2 cellular contexts compared by ENCODE assay signal in the genomic region with DNA sequence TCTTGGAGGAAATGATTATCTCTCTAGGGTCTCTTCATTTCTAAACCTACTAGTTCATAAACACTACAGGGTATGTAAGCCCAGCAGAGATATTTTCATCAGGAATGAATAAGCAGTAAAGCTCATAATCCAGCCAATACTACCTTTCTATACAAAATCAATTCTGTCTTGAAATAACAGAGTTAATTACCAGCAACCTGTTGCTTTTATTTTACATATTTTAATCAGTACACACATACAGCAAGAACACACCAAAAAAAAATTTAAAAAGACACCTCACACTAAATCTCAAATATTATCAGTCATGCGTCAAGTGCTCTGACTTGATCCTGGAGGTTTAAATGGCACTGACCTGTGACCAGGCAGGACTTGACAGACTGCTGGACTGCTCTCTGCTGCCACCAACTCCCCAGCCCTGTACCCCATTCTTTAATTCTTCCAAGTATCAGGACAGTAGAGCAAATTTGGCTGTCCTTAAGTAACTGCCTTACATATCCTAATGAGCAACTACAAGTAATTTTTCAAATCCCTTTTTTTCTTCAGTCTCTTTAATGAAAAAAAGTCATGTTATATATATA.
TF ChIP-seq lines count a peak whose summit lies in the region.

No MANE protein-coding gene starts in this region.

TF ChIP-seq in endothelial cell of umbilical vein, 7 proteins besides CTCF, POLR2A, EP300 and RAD21 (continued from another document):
- no peak for TF ChIP-seq GATA2 (IDR thresholded peaks at IDR 0.05; ENCODE audit: insufficient read depth, insufficient read length, low read depth, low read length)

TF ChIP-seq in HepG2, 621 proteins besides CTCF, POLR2A, EP300 and RAD21 (continued from another document):
- no peak for TF ChIP-seq PBX3 (CRISPR knock-in tag; IDR thresholded peaks at IDR 0.05; ENCODE audit: borderline replicate concordance)
- TF ChIP-seq, protein P1, sequence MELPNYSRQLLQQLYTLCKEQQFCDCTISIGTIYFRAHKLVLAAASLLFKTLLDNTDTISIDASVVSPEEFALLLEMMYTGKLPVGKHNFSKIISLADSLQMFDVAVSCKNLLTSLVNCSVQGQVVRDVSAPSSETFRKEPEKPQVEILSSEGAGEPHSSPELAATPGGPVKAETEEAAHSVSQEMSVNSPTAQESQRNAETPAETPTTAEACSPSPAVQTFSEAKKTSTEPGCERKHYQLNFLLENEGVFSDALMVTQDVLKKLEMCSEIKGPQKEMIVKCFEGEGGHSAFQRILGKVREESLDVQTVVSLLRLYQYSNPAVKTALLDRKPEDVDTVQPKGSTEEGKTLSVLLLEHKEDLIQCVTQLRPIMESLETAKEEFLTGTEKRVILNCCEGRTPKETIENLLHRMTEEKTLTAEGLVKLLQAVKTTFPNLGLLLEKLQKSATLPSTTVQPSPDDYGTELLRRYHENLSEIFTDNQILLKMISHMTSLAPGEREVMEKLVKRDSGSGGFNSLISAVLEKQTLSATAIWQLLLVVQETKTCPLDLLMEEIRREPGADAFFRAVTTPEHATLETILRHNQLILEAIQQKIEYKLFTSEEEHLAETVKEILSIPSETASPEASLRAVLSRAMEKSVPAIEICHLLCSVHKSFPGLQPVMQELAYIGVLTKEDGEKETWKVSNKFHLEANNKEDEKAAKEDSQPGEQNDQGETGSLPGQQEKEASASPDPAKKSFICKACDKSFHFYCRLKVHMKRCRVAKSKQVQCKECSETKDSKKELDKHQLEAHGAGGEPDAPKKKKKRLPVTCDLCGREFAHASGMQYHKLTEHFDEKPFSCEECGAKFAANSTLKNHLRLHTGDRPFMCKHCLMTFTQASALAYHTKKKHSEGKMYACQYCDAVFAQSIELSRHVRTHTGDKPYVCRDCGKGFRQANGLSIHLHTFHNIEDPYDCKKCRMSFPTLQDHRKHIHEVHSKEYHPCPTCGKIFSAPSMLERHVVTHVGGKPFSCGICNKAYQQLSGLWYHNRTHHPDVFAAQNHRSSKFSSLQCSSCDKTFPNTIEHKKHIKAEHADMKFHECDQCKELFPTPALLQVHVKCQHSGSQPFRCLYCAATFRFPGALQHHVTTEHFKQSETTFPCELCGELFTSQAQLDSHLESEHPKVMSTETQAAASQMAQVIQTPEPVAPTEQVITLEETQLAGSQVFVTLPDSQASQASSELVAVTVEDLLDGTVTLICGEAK (IDR thresholded peaks at IDR 0.05): no peak
- TF ChIP-seq, protein P1 (CRISPR knock-in tag; IDR thresholded peaks at IDR 0.05): no peak
- TF ChIP-seq SIX1 (CRISPR knock-in tag; IDR thresholded peaks at IDR 0.05; ENCODE audit: borderline replicate concordance): no peak
- TF ChIP-seq ZFP91 (CRISPR knock-in tag; IDR thresholded peaks at IDR 0.05; ENCODE audit: borderline replicate concordance): no peak
- TF ChIP-seq, protein P2, sequence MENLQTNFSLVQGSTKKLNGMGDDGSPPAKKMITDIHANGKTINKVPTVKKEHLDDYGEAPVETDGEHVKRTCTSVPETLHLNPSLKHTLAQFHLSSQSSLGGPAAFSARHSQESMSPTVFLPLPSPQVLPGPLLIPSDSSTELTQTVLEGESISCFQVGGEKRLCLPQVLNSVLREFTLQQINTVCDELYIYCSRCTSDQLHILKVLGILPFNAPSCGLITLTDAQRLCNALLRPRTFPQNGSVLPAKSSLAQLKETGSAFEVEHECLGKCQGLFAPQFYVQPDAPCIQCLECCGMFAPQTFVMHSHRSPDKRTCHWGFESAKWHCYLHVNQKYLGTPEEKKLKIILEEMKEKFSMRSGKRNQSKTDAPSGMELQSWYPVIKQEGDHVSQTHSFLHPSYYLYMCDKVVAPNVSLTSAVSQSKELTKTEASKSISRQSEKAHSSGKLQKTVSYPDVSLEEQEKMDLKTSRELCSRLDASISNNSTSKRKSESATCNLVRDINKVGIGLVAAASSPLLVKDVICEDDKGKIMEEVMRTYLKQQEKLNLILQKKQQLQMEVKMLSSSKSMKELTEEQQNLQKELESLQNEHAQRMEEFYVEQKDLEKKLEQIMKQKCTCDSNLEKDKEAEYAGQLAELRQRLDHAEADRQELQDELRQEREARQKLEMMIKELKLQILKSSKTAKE (CRISPR knock-in tag; IDR thresholded peaks at IDR 0.05; ENCODE audit: borderline replicate concordance): no peak
- no peak for TF ChIP-seq RORA (CRISPR knock-in tag; IDR thresholded peaks at IDR 0.05)
- TF ChIP-seq DNMT1 (CRISPR knock-in tag; IDR thresholded peaks at IDR 0.05): no peak
- no peak for TF ChIP-seq ZNF644 (CRISPR knock-in tag; IDR thresholded peaks at IDR 0.05; ENCODE audit: low read depth)
TF ChIP-seq in HepG2: peak in this region for 1.
